ENCODE assay signal across 14 cellular contexts in the genomic region with DNA sequence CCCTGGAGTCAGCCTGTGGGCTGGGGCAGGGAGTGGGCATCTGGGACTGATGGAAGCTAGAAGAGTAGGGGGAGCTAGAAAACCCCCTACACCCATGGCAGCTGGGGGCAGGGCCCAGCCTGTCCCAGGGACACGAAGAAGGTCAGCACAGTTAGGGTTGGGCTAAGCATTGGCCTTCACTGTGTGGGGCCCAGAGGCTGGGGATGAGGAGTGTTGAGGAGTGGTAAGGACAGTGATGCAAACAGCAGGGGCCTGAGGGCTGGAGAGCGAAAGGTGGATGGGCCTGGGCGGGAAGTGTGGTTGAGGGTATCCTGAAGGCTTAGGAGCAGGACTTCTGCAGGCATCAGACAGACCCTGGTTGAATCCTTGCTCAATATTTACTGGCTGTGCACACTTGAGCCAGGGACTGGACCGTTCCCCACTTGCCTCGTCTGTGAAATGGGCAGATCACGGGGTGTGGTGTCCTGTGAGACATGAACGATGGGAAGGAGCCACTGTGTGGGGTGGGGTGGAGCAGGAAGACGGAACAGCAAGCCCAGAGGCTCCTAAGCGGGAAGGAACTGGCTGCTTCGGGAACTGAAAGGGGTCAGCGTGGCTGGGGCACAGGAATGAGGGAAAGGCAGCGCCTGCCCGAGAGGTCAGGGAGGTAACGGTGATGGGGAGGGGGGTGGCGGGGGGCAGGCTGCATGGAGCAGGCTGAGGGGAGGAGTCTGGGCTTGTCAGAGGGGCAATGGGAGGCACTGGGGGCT.
DNase-seq lines count a peak whose midpoint lies in the region; ATAC-seq, FAIRE-seq and TF ChIP-seq lines count a peak whose summit lies in the region.
"Had no signal": no experiment of that assay in that cellular context is flagged by ENCODE, and none has a peak within 500 bp of the region (broad histone marks: within the 10 kb centered on the region; RNA-seq: fewer than 3 reads in every experiment).

No MANE protein-coding gene starts in this region.

- no peak for TF ChIP-seq CTCF in nephron progenitor cell (IDR thresholded peaks at IDR 0.05)

- H3K27me3 Mint-ChIP-seq in dendritic cell treated with granulocyte-macrophage colony-stimulating factor and Interleukin-4, amounts not matched to agents 40 ng/mL and 50 ng/mL, for 4 days, result no peaks in the 10 kb centered on the region
- no peaks in the 10 kb centered on the region for H3K27me3 Mint-ChIP-seq in nephron progenitor cell (ENCODE audit: low read depth, poor library complexity)

- H3K9ac ChIP-seq in BLaER1 (peak overlapping the region; percentile 5), HUES48 (ENCODE audit: low read depth, low read length) (no peak overlapping the region)
- H3K9ac ChIP-seq: GM23248, parathyroid adenoma had no signal

- H3K36me3 ChIP-seq in BLaER1 (peaks cover 36% of the 10 kb centered on the region), HUES48 (ENCODE audit: control insufficient read depth, insufficient read depth, low read length) (no peaks in the 10 kb centered on the region)
- H3K36me3 ChIP-seq: cardiac muscle cell had no signal

- H3K4me1 Mint-ChIP-seq in dendritic cell treated with granulocyte-macrophage colony-stimulating factor and Interleukin-4, amounts not matched to agents 40 ng/mL and 50 ng/mL, for 4 days (ENCODE audit: low read depth), result peaks cover 98% of the 10 kb centered on the region
- peaks cover 76% of the 10 kb centered on the region for H3K4me1 Mint-ChIP-seq in nephron progenitor cell

- H3K4me3 ChIP-seq in BLaER1 (no peak overlapping the region), HUES48 (ENCODE audit: low read depth, low read length) (no peak overlapping the region)
- H3K4me3 ChIP-seq: cardiac muscle cell, GM23248 had no signal

- FAIRE-seq in H54 (lab: Jason Lieb, UNC), result no peak

- no peaks in the 10 kb centered on the region for H3K9me3 ChIP-seq in BLaER1
- no peaks in the 10 kb centered on the region for H3K9me3 ChIP-seq in HUES48 (ENCODE audit: control insufficient read depth, insufficient read depth, low read length)

- no peak for ATAC-seq in GM19455 (IDR thresholded peaks at IDR 0.05; ENCODE audit: unreplicated experiment)
- no peak for ATAC-seq in GM18498 (IDR thresholded peaks at IDR 0.05; ENCODE audit: unreplicated experiment)
- no peak for ATAC-seq in GM21381 (IDR thresholded peaks at IDR 0.05; ENCODE audit: unreplicated experiment)

- H3K4me3 Mint-ChIP-seq in dendritic cell treated with granulocyte-macrophage colony-stimulating factor and Interleukin-4, amounts not matched to agents 40 ng/mL and 50 ng/mL, for 4 days, result peak overlapping the region; percentile 98
- peak overlapping the region; percentile 67 for H3K4me3 Mint-ChIP-seq in nephron progenitor cell
- H3K4me3 Mint-ChIP-seq: activated T-cell treated with anti-CD3 and anti-CD28 coated beads, Interleukin-2, amount 50 U/mL, for 72 hours had no signal

- H3K9me3 Mint-ChIP-seq in dendritic cell treated with granulocyte-macrophage colony-stimulating factor and Interleukin-4, amounts not matched to agents 40 ng/mL and 50 ng/mL, for 4 days, result no peaks in the 10 kb centered on the region
- no peaks in the 10 kb centered on the region for H3K9me3 Mint-ChIP-seq in nephron progenitor cell
- H3K9me3 Mint-ChIP-seq: activated T-cell treated with anti-CD3 and anti-CD28 coated beads, Interleukin-2, amount 50 U/mL, for 72 hours had no signal

- H3K36me3 Mint-ChIP-seq in dendritic cell treated with granulocyte-macrophage colony-stimulating factor and Interleukin-4, amounts not matched to agents 40 ng/mL and 50 ng/mL, for 4 days (ENCODE audit: low read depth), result peaks cover 90% of the 10 kb centered on the region
- H3K36me3 Mint-ChIP-seq in nephron progenitor cell (ENCODE audit: low read depth), result no peaks in the 10 kb centered on the region

- no peak for DNase-seq in nephron progenitor cell
- DNase-seq in H54 (ENCODE audit: insufficient read length, low spot score), result no peak
- DNase-seq: activated T-cell treated with anti-CD3 and anti-CD28 coated beads, Interleukin-2, amount 50 U/mL, for 72 hours; GM23248; Kasumi-1; stimulated activated CD4-positive, alpha-beta T cell treated with anti-CD3 and anti-CD28 coated beads, Interleukin-4, amount 100 ng/mL, for 24 hours had no signal

- peak overlapping the region; percentile 90 for H3K4me2 ChIP-seq in BLaER1

- H4K20me1 ChIP-seq in BLaER1, result peaks cover 100% of the 10 kb centered on the region

- H3K27ac Mint-ChIP-seq in dendritic cell treated with granulocyte-macrophage colony-stimulating factor and Interleukin-4, amounts not matched to agents 40 ng/mL and 50 ng/mL, for 4 days, result peak overlapping the region; percentile 95
- H3K27ac Mint-ChIP-seq in nephron progenitor cell, result peak overlapping the region; percentile 100
- H3K27ac Mint-ChIP-seq: activated T-cell treated with anti-CD3 and anti-CD28 coated beads, Interleukin-2, amount 50 U/mL, for 72 hours had no signal

- no peaks in the 10 kb centered on the region for H3K27me3 ChIP-seq in BLaER1
- H3K27me3 ChIP-seq in HUES48 (ENCODE audit: control insufficient read depth, insufficient read depth, low read length), result no peaks in the 10 kb centered on the region

- H3K4me1 ChIP-seq in BLaER1, result peaks cover 95% of the 10 kb centered on the region
- H3K4me1 ChIP-seq in HUES48 (ENCODE audit: control insufficient read depth, insufficient read depth, low read length), result peaks cover 18% of the 10 kb centered on the region; the same call in 1 of the 2 replicates

- H3K27ac ChIP-seq in BLaER1 (peak overlapping the region; percentile 14; the same call in 1 of the 2 replicates), HUES48 (ENCODE audit: low read depth, low read length) (peak overlapping the region; percentile 14)
- H3K27ac ChIP-seq: cardiac muscle cell, GM23248, parathyroid adenoma had no signal

- intact Hi-C loops in dendritic cell treated with granulocyte-macrophage colony-stimulating factor and Interleukin-4, amounts not matched to agents 40 ng/mL and 50 ng/mL, for 4 days (cut with micrococcal nuclease), result no loop called here

- no peak for TF ChIP-seq POLR2A in H54 (IDR thresholded peaks at IDR 0.05; ENCODE audit: low read depth, low read length)
